27 cellular contexts compared by ENCODE assay signal in the genomic region with DNA sequence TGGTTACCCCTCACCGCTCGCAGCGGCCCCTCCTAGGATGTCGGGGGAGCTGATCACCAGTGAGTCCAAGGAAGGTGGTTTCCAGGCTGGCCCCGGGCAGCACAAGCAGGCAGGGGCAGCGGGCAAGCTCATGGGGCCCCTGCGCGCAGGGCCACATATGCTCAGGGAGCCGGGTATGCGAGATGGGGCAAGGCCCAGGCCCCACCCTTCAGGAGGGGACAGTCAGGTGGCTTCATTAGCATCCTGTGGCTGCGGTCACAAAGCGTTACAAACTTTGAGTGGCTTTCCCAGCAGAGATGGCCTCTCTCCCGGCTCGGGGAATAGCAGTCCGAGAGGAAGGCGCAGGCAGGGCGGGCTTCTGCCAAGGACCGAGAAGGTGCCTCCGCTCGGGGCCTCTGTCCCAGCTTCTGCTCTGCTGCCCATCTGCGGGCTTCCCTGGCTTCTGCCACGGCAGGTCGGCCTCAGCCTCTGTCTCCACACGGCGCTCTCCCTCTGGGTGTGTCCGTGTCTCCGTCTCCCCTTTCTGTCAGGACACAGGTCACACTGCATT. TPM values are rescaled to one million over a fixed set of nuclear protein-coding genes. Genes with fewer than 3 reads are reported as not detected.
"Had no signal": no experiment of that assay in that cellular context is flagged by ENCODE, and none has a peak within 500 bp of the region (broad histone marks: within the 10 kb centered on the region; RNA-seq: fewer than 3 reads in every experiment).

No MANE protein-coding gene starts in this region.

- H3K4me3 ChIP-seq: ovary, psoas muscle, skin epidermis, smooth muscle cell, stomach, thoracic aorta, thyroid gland, tibial nerve, upper lobe of left lung, vagina had no signal

- H3K27me3 ChIP-seq: neutrophil, ovary, stomach, thyroid gland, tibial nerve, upper lobe of left lung, vagina had no signal

- FAIRE-seq: urothelium cell line had no signal

- H3K4me2 ChIP-seq: smooth muscle cell had no signal

- DNase-seq: naive thymus-derived CD4-positive, alpha-beta T cell; natural killer cell; nucleus accumbens; ovary; psoas muscle; stimulated activated CD4-positive, alpha-beta T cell treated with anti-CD3 and anti-CD28 coated beads, Interleukin-15, amount 100 ng/mL, for 24 hours; stimulated activated CD4-positive, alpha-beta T cell treated with anti-CD3 and anti-CD28 coated beads, Interleukin-2, amount 100 ng/mL, for 24 hours; stimulated activated CD4-positive, alpha-beta T cell treated with anti-CD3 and anti-CD28 coated beads, Interleukin-2, amount 100 ng/mL, for 48 hours; stimulated activated CD4-positive, alpha-beta T cell treated with anti-CD3 and anti-CD28 coated beads, Interleukin-4, amount 100 ng/mL, for 24 hours; stimulated activated naive B cell treated with anti-CD40 and anti-IgM and Interleukin-4, amounts not matched to agents 10 μg/mL and 1 μg/mL and 100 μg/mL, for 72 hours; stimulated activated naive CD4-positive, alpha-beta T cell treated with Interleukin-2 at 50 U/mL for 16 hours; stomach; thyroid gland; trophoblast cell; upper lobe of left lung had no signal

- H2AFZ ChIP-seq: parathyroid adenoma had no signal

- H3K4me1 ChIP-seq: parathyroid adenoma, psoas muscle, thyroid gland, upper lobe of left lung, vagina had no signal

- H3K27ac ChIP-seq: neutrophil, ovary, parathyroid adenoma, psoas muscle, skin epidermis, stomach, thoracic aorta, thyroid gland, tibial nerve, upper lobe of left lung, vagina had no signal

- ATAC-seq: naive thymus-derived CD4-positive, alpha-beta T cell; natural killer cell; psoas muscle; right cardiac atrium; sciatic nerve; stimulated activated effector memory CD8-positive, alpha-beta T cell treated with anti-CD3 and anti-CD28 coated beads, Interleukin-12 subunit alpha, Interleukin-12 subunit beta, amount 100 ng/mL, for 72 hours; stimulated activated naive B cell treated with anti-CD40 and anti-IgM and Interleukin-4, amounts not matched to agents 10 μg/mL and 1 μg/mL and 100 μg/mL, for 72 hours had no signal

- H3K9ac ChIP-seq: parathyroid adenoma had no signal

- H3K79me2 ChIP-seq: parathyroid adenoma had no signal

- H3K36me3 ChIP-seq: ovary, vagina had no signal

- H3K9me3 ChIP-seq: neutrophil, ovary, psoas muscle, thoracic aorta, thyroid gland, tibial nerve, upper lobe of left lung, vagina had no signal

RNA-seq across cellular contexts. Expression of a gene that starts 25.9 kb away (rescaled TPM):
- polyA plus RNA-seq: naive thymus-derived CD4-positive, alpha-beta T cell had no signal

RNA-seq across cellular contexts. Expression of a gene that starts 42.7 kb away (rescaled TPM):
- total RNA-seq: naive thymus-derived CD4-positive, alpha-beta T cell; natural killer cell; progenitor cell of endocrine pancreas; smooth muscle cell had no signal
- polyA plus RNA-seq: naive thymus-derived CD4-positive, alpha-beta T cell had no signal
